In the genomic region with DNA sequence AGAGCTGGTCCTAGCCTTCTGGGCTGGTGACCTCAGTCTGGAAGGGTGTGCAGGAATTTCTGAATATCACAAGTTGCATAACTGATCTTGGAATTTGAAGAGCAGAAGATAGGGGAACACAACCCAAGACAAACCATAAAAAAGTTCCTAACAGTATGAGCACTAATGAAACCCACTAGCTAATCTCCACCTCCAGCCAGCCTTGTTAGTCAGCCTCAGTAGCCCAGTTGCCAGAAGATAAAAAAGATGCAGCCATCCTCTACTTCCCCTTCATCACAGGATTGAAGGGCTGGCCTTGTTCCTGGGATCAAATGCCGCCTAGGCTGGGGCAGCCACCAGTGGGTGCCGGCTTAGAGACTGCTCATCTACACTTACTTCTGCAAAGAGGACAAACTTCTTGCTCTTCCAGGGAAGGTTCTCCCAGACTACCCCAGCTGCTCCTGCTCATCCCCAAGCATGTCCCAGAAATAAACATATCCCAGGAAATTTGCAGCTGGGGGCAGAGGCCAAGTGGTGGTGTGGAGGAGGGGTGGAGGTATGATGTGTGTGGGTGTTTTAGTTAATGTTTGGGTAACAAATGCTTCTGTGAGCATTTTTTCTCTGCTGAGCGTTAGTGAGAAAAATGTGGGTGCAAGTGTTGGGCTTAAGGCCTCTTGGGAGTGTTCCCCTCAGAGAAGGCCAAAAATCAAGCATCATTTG, we compare ENCODE assay signal across 16 cellular contexts. TPM values are rescaled to one million over a fixed set of nuclear protein-coding genes. Genes with fewer than 3 reads are reported as not detected.
DNase-seq lines count a peak whose midpoint lies in the region; ATAC-seq and TF ChIP-seq lines count a peak whose summit lies in the region.
"Had no signal": no experiment of that assay in that cellular context is flagged by ENCODE, and none has a peak within 500 bp of the region (broad histone marks: within the 10 kb centered on the region; RNA-seq: fewer than 3 reads in every experiment).

No MANE protein-coding gene starts in this region.

- peak; percentile 47 to 55 for ATAC-seq in gastrocnemius medialis
- ATAC-seq: T-helper 17 cell had no signal

- DNase-seq in AG20443 (ENCODE audit: low spot score) (peak; percentile 77), amniotic epithelial cell (ENCODE audit: low read depth) (peak; percentile 67), left ventricle myocardium inferior (no peak), gastrocnemius medialis (no peak), NCI-H226 (no peak), Caco-2 (no peak), NCI-H2196 (lab: John Stamatoyannopoulos, UW; ENCODE audit: unreplicated experiment) (no peak), cerebellar nuclear complex (lab: John Stamatoyannopoulos, UW) (no peak)
- DNase-seq: activated CD4-positive, CD25-positive, alpha-beta regulatory T cell; activated gamma-delta T cell; EL; NCI-H1694 treated with DMSO at 0.1 percent for 48 hours; stimulated activated CD4-positive, alpha-beta T cell treated with anti-CD3 and anti-CD28 coated beads, Interleukin-15, amount 100 ng/mL, for 24 hours; T-helper 17 cell had no signal

- H3K27me3 ChIP-seq in left ventricle myocardium inferior (ENCODE audit: low read depth) (peaks cover 40% of the 10 kb centered on the region), gastrocnemius medialis (peaks cover 0 to 8% (median 0%) of the 10 kb centered on the region in 3 donors), Caco-2 (replicated peaks; ENCODE audit: control insufficient read depth, insufficient read depth, low read length) (no peaks in the 10 kb centered on the region)
- H3K27me3 ChIP-seq: MG63 had no signal

- H3K9me3 ChIP-seq in left ventricle myocardium inferior (replicated peaks): no peaks in the 10 kb centered on the region
- H3K9me3 ChIP-seq in gastrocnemius medialis: no peaks in the 10 kb centered on the region
- H3K9me3 ChIP-seq in Caco-2: no peaks in the 10 kb centered on the region

- BruUV-seq in Caco-2 (replicated peaks; lab: Mats Ljungman, UMichigan): no TSS peak

- POLR2A ChIA-PET in Caco-2 (lab: Charles Lee): no interaction called here

- peaks cover 27% of the 10 kb centered on the region for H3K4me1 ChIP-seq in left ventricle myocardium inferior
- H3K4me1 ChIP-seq in gastrocnemius medialis: no peaks in the 10 kb centered on the region
- no peaks in the 10 kb centered on the region for H3K4me1 ChIP-seq in Caco-2

- H3K4me3 Mint-ChIP-seq in Caco-2 (ENCODE audit: unreplicated experiment): no peak overlapping the region
- H3K4me3 Mint-ChIP-seq: stimulated activated naive CD8-positive, alpha-beta T cell treated with anti-CD3 and anti-CD28 coated beads, Interleukin-15, Interleukin-2, amounts not matched to agents 100 ng/mL and 50 ng/mL, for 24 hours; T-helper 17 cell had no signal

- H3K27ac ChIP-seq in left ventricle myocardium inferior (replicated peaks) (peak overlapping the region; percentile 27), gastrocnemius medialis (no peak overlapping the region)

- no peaks in the 10 kb centered on the region for H3K36me3 Mint-ChIP-seq in Caco-2 (ENCODE audit: insufficient read depth, unreplicated experiment)

- no peaks in the 10 kb centered on the region for H3K36me3 ChIP-seq in left ventricle myocardium inferior
- H3K36me3 ChIP-seq in gastrocnemius medialis: no peaks in the 10 kb centered on the region
- no peaks in the 10 kb centered on the region for H3K36me3 ChIP-seq in Caco-2 (ENCODE audit: control insufficient read depth, insufficient read depth, low read length)
- H3K36me3 ChIP-seq: MG63 had no signal

- CTCF ChIA-PET in Caco-2 (lab: Charles Lee): interaction anchor here (0.7 kb wide), 1 partner anchor 9 kb away, joined by 3 read pairs; no protein-coding TSS in a partner anchor

- no peak overlapping the region for H3K4me3 ChIP-seq in left ventricle myocardium inferior
- no peak overlapping the region for H3K4me3 ChIP-seq in gastrocnemius medialis
- no peak overlapping the region for H3K4me3 ChIP-seq in Caco-2 (ENCODE audit: low read depth, low read length)
- H3K4me3 ChIP-seq: MG63 had no signal

- peaks cover 20% of the 10 kb centered on the region for H3K27me3 Mint-ChIP-seq in Caco-2 (ENCODE audit: insufficient read depth, unreplicated experiment)

- no peak for TF ChIP-seq CTCF in left ventricle myocardium inferior (IDR thresholded peaks at IDR 0.05; ENCODE audit: borderline replicate concordance)
- TF ChIP-seq CTCF in gastrocnemius medialis (IDR thresholded peaks at IDR 0.05 in 4 of 5, conservative IDR thresholded peaks at IDR 0.05 in 1 of 5): no peak
- TF ChIP-seq CTCF in Caco-2 (IDR thresholded peaks at IDR 0.05; ENCODE audit: insufficient read depth in 1 of 2, low read depth in 1 of 2, low read length in 1 of 2, severe bottlenecking in 1 of 2, unreplicated experiment in 1 of 2): no peak

- intact Hi-C loops in left ventricle myocardium inferior (cut with micrococcal nuclease): no loop called here
- intact Hi-C loops in gastrocnemius medialis (cut with DNase I; ENCODE audit: low total_unique reads): no loop called here
- intact Hi-C loops in Caco-2 (cut with micrococcal nuclease; ENCODE audit: unreplicated experiment): no loop called here

- in situ Hi-C loops in gastrocnemius medialis (cut with MboI; ENCODE audit: low sequenced_read_pairs in 4 of 4): no loop called here

- H3K27ac Mint-ChIP-seq in Caco-2 (ENCODE audit: unreplicated experiment): no peak overlapping the region
- H3K27ac Mint-ChIP-seq: stimulated activated naive CD8-positive, alpha-beta T cell treated with anti-CD3 and anti-CD28 coated beads, Interleukin-15, Interleukin-2, amounts not matched to agents 100 ng/mL and 50 ng/mL, for 24 hours; T-helper 17 cell had no signal

- TF ChIP-seq POLR2A in gastrocnemius medialis (IDR thresholded peaks at IDR 0.05): no peak

- no peaks in the 10 kb centered on the region for H3K4me1 Mint-ChIP-seq in Caco-2 (ENCODE audit: low read depth, unreplicated experiment)
- H3K4me1 Mint-ChIP-seq: T-helper 17 cell had no signal

- no peaks in the 10 kb centered on the region for H3K9me3 Mint-ChIP-seq in Caco-2 (ENCODE audit: unreplicated experiment)
- H3K9me3 Mint-ChIP-seq: stimulated activated naive CD8-positive, alpha-beta T cell treated with anti-CD3 and anti-CD28 coated beads, Interleukin-15, Interleukin-2, amounts not matched to agents 100 ng/mL and 50 ng/mL, for 24 hours had no signal

RNA-seq across cellular contexts. Expression of a gene that starts 9.2 kb away (rescaled TPM):
- total RNA-seq in left ventricle myocardium inferior (31.4 TPM), gastrocnemius medialis (10 to 100 TPM in 1 of 4 donors, 1 to 10 TPM in 3; 1.5 to 12.0 (median 2.5) TPM), Caco-2 (2022) (0.18 TPM in 1 of 2 replicates, not detected in the other)

Comparison
In these comparisons a context has a peak if more than half of its experiments do, and no peak if none do; other contexts are left out.
1. DNase-seq: peak in AG20443 (single experiment) and amniotic epithelial cell (single experiment); none in left ventricle myocardium inferior (single experiment), gastrocnemius medialis (0 of 2), NCI-H226 (single experiment), Caco-2 (0 of 2), NCI-H2196 (single experiment) and cerebellar nuclear complex (0 of 2).